9 cellular contexts compared by ENCODE assay signal in genomic region chr20:433300-433975, GRCh38. TPM values are rescaled to one million over a fixed set of nuclear protein-coding genes. Genes with fewer than 3 reads are reported as not detected.
A peak's percentile ranks its signal among the peaks of the same experiment; 100 is the strongest.
DNase-seq lines count a peak whose midpoint lies in the region; ATAC-seq, FAIRE-seq and TF ChIP-seq lines count a peak whose summit lies in the region.
"Had no signal": no experiment of that assay in that cellular context is flagged by ENCODE, and none has a peak within 500 bp of the region (broad histone marks: within the 10 kb centered on the region; RNA-seq: fewer than 3 reads in every experiment).

No MANE protein-coding gene starts in this region.

- intact Hi-C loops in endothelial cell of umbilical vein (cut with micrococcal nuclease), result no loop called here

- TF ChIP-seq CTCF in VCaP (conservative IDR thresholded peaks at IDR 0.05), result no peak
- no peak for TF ChIP-seq CTCF in endothelial cell of umbilical vein (IDR thresholded peaks at IDR 0.05; ENCODE audit: extremely low read depth in 1 of 2, insufficient read depth in 1 of 2, low read depth in 1 of 2, low read length in 2 of 2)

- no peaks in the 10 kb centered on the region for H3K79me2 ChIP-seq in endothelial cell of umbilical vein (ENCODE audit: control insufficient read depth, insufficient read depth, low read length)

- ATAC-seq in GM18909 (IDR thresholded peaks at IDR 0.05; ENCODE audit: poor library complexity, unreplicated experiment) (peak; percentile 78), HG02973 (IDR thresholded peaks at IDR 0.05; ENCODE audit: unreplicated experiment) (peak; percentile 68)

- peaks cover 0 to 29% of the 10 kb centered on the region in 2 experiments for H3K36me3 ChIP-seq in endothelial cell of umbilical vein (ENCODE audit: control insufficient read depth in 2 of 2, extremely low read depth in 1 of 2, insufficient read depth in 2 of 2, low read length in 2 of 2)

- no peaks in the 10 kb centered on the region for H3K9me1 ChIP-seq in endothelial cell of umbilical vein (replicated peaks; ENCODE audit: control insufficient read depth, extremely low read depth, insufficient read depth, low read length)

- H3K27ac ChIP-seq in VCaP, result 0 out of 2 replicates have a peak overlapping the region, but pooled peaks have one; percentile 37
- no peak overlapping the region for H3K27ac ChIP-seq in endothelial cell of umbilical vein (ENCODE audit: insufficient read depth, low read depth, low read length)

- H3K27me3 ChIP-seq in endothelial cell of umbilical vein (ENCODE audit: control insufficient read depth in 2 of 2, insufficient read depth in 2 of 2, low read length in 2 of 2), result no peaks in the 10 kb centered on the region

- no peaks in the 10 kb centered on the region for H3K9me3 ChIP-seq in endothelial cell of umbilical vein (replicated peaks; ENCODE audit: control insufficient read depth, insufficient read depth, low read length)

- no peaks in the 10 kb centered on the region for H4K20me1 ChIP-seq in endothelial cell of umbilical vein (replicated peaks; ENCODE audit: control insufficient read depth, extremely low read depth, insufficient read depth, low read length)

- no peak overlapping the region for H3K9ac ChIP-seq in endothelial cell of umbilical vein (replicated peaks; ENCODE audit: extremely low read depth, insufficient read depth, low read length)

- POLR2A ChIA-PET in endothelial cell of umbilical vein (lab: Charles Lee), result no interaction called here

- no peak overlapping the region for H3K4me3 ChIP-seq in endothelial cell of umbilical vein (replicated peaks in 1 of 3; ENCODE audit: insufficient read depth in 1 of 3, low read depth in 1 of 3, low read length in 3 of 3)

- no peak for FAIRE-seq in endothelial cell of umbilical vein (lab: Jason Lieb, UNC)
- FAIRE-seq: TTC549 had no signal

- BruUV-seq in endothelial cell of umbilical vein (replicated peaks; lab: Mats Ljungman, UMichigan), result no TSS peak

- H3K4me1 ChIP-seq in endothelial cell of umbilical vein (ENCODE audit: control insufficient read depth, extremely low read depth, insufficient read depth, low read length), result peaks cover 3% of the 10 kb centered on the region

- TF ChIP-seq POLR2A in endothelial cell of umbilical vein (IDR thresholded peaks at IDR 0.05; ENCODE audit: low read depth, low read length), result peak; percentile 58

- H3K4me2 ChIP-seq in endothelial cell of umbilical vein (ENCODE audit: insufficient read depth, low read length), result no peak overlapping the region

- dilution Hi-C loops in endothelial cell of umbilical vein (cut with MboI; ENCODE audit: extremely low pct_ligation_motif_present, low sequenced_read_pairs), result no loop called here

- H2AFZ ChIP-seq in endothelial cell of umbilical vein (ENCODE audit: low read depth, low read length), result no peak overlapping the region

- DNase-seq in endothelial cell of umbilical vein (ENCODE audit: low read depth, low spot score) (no peak), KBM-7 (no peak), 8988T (no peak), islet precursor cell (no peak)
- DNase-seq in stimulated activated CD8-positive, alpha-beta memory T cell treated with anti-CD3 and anti-CD28 coated beads, Interleukin-15, amount 100 ng/mL, for 1 hour (ENCODE audit: low read depth), result peak; percentile 19

- CTCF ChIA-PET in endothelial cell of umbilical vein (lab: Charles Lee), result interaction anchor here (2.1 to 5.3 kb wide), 2 partner anchors 72 to 80 kb away, joined by 34 to 120 read pairs; no protein-coding TSS in a partner anchor

- in situ Hi-C loops in KBM-7 (cut with MboI; ENCODE audit: low pct_unique_long_range_greater_than_20kb, low sequenced_read_pairs), result no loop called here

TF ChIP-seq in endothelial cell of umbilical vein, 7 proteins besides CTCF, POLR2A, EP300 and RAD21:
- no peak for TF ChIP-seq MYC (IDR thresholded peaks at IDR 0.05; ENCODE audit: low read depth, low read length)
- no peak for TF ChIP-seq GATA2 (IDR thresholded peaks at IDR 0.05; ENCODE audit: insufficient read depth, insufficient read length, low read depth, low read length)
- no peak for TF ChIP-seq JUN (IDR thresholded peaks at IDR 0.05; ENCODE audit: borderline replicate concordance, insufficient read depth, insufficient read length, low read depth)
- no peak for TF ChIP-seq POLR2AphosphoS5 (IDR thresholded peaks at IDR 0.05; ENCODE audit: insufficient read depth, low read depth, low read length)
- TF ChIP-seq EZH2 (IDR thresholded peaks at IDR 0.05; ENCODE audit: borderline replicate concordance, low read depth, low read length, severe bottlenecking), result no peak
- TF ChIP-seq, protein P1, sequence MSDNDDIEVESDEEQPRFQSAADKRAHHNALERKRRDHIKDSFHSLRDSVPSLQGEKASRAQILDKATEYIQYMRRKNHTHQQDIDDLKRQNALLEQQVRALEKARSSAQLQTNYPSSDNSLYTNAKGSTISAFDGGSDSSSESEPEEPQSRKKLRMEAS (IDR thresholded peaks at IDR 0.05; ENCODE audit: insufficient read depth, insufficient read length), result no peak
- TF ChIP-seq FOS (IDR thresholded peaks at IDR 0.05; ENCODE audit: borderline replicate concordance, insufficient read depth, low read length), result no peak

RNA-seq across cellular contexts. Expression of gene RBCK1, which starts 25.3 kb away (rescaled TPM):
- 80.4 and 86.0 TPM in 2 replicates for total RNA-seq in endothelial cell of umbilical vein
- 82.7 and 98.3 TPM in 2 replicates for polyA plus RNA-seq in endothelial cell of umbilical vein
- polyA plus RNA-seq in endothelial cell of umbilical vein (2011; cell fraction: cytosol; rRNA removed), result 54.5 and 65.8 TPM in 2 replicates
- 152 and 200 TPM in 2 replicates for polyA plus RNA-seq in endothelial cell of umbilical vein (2011; cell fraction: nucleus; rRNA removed)
- polyA plus RNA-seq in endothelial cell of umbilical vein (2012), result 84.2 and 98.4 TPM in 2 replicates
- 58.1 and 63.6 TPM in 2 replicates for polyA minus RNA-seq in endothelial cell of umbilical vein
- polyA minus RNA-seq in endothelial cell of umbilical vein (2011; cell fraction: cytosol; rRNA and poly(A)+ RNA removed), result 30.3 TPM
- 44.5 and 45.0 TPM in 2 replicates for polyA minus RNA-seq in endothelial cell of umbilical vein (2011; cell fraction: nucleus; rRNA and poly(A)+ RNA removed)

RNA-seq across cellular contexts. Expression of gene TBC1D20, which starts 28.9 kb away (rescaled TPM):
- total RNA-seq in endothelial cell of umbilical vein, result 30.6 and 34.3 TPM in 2 replicates
- polyA plus RNA-seq in endothelial cell of umbilical vein, result 33.3 and 36.1 TPM in 2 replicates
- 25.9 and 27.9 TPM in 2 replicates for polyA plus RNA-seq in endothelial cell of umbilical vein (2011; cell fraction: cytosol; rRNA removed)
- polyA plus RNA-seq in endothelial cell of umbilical vein (2011; cell fraction: nucleus; rRNA removed), result 35.0 and 37.4 TPM in 2 replicates
- polyA plus RNA-seq in endothelial cell of umbilical vein (2012), result 22.1 and 24.7 TPM in 2 replicates
- 56.4 and 58.8 TPM in 2 replicates for polyA minus RNA-seq in endothelial cell of umbilical vein
- 9.3 TPM for polyA minus RNA-seq in endothelial cell of umbilical vein (2011; cell fraction: cytosol; rRNA and poly(A)+ RNA removed)
- polyA minus RNA-seq in endothelial cell of umbilical vein (2011; cell fraction: nucleus; rRNA and poly(A)+ RNA removed), result 15.1 and 19.3 TPM in 2 replicates

RNA-seq across cellular contexts. Expression of gene TRIB3, which starts 52.9 kb away (rescaled TPM):
- 32.1 and 35.3 TPM in 2 replicates for total RNA-seq in endothelial cell of umbilical vein
- polyA plus RNA-seq in endothelial cell of umbilical vein, result 32.6 and 43.0 TPM in 2 replicates
- polyA plus RNA-seq in endothelial cell of umbilical vein (2011; cell fraction: cytosol; rRNA removed), result 23.5 and 28.0 TPM in 2 replicates
- 11.8 and 12.1 TPM in 2 replicates for polyA plus RNA-seq in endothelial cell of umbilical vein (2011; cell fraction: nucleus; rRNA removed)
- polyA plus RNA-seq in endothelial cell of umbilical vein (2012), result 23.3 and 23.5 TPM in 2 replicates
- 20.6 and 22.1 TPM in 2 replicates for polyA minus RNA-seq in endothelial cell of umbilical vein
- 98.2 TPM for polyA minus RNA-seq in endothelial cell of umbilical vein (2011; cell fraction: cytosol; rRNA and poly(A)+ RNA removed)
- 7.5 and 8.9 TPM in 2 replicates for polyA minus RNA-seq in endothelial cell of umbilical vein (2011; cell fraction: nucleus; rRNA and poly(A)+ RNA removed)
